30 cellular contexts compared by ENCODE assay signal in genomic region chr3:17833786-17834559, GRCh38.
DNase-seq lines count a peak whose midpoint lies in the region; ATAC-seq, FAIRE-seq and TF ChIP-seq lines count a peak whose summit lies in the region.
"Had no signal": no experiment of that assay in that cellular context is flagged by ENCODE, and none has a peak within 500 bp of the region (broad histone marks: within the 10 kb centered on the region; RNA-seq: fewer than 3 reads in every experiment).

No MANE protein-coding gene starts in this region.

- H2AFZ ChIP-seq in K562 (ENCODE audit: low read depth, low read length): no peak overlapping the region

- 13% methylated on average over 5 of the region's 5 CpGs for WGBS in K562 (ENCODE audit: insufficient coverage, low coverage, missing lambda C conversion rate)

- no peak for TF ChIP-seq RAD21 in Ishikawa (IDR thresholded peaks at IDR 0.05; ENCODE audit: low read depth)
- no peak for TF ChIP-seq RAD21 in K562 (CRISPR knock-in tag; conservative IDR thresholded peaks at IDR 0.05 in 1 of 2, IDR thresholded peaks at IDR 0.05 in 1 of 2)

- H3K27me3 ChIP-seq in K562 (ENCODE audit: control insufficient read depth in 2 of 2, insufficient read depth in 2 of 2, low read length in 2 of 2): peaks cover 5 to 9% of the 10 kb centered on the region in 2 experiments
- H3K27me3 ChIP-seq: BLaER1, MG63, pancreas had no signal

- in situ Hi-C loops in K562 (cut with MboI): loop anchor here (25.0 kb wide), 1 partner anchor 197 kb away; no protein-coding TSS in a partner anchor

- no peak for TF ChIP-seq CTCF in K562 (IDR thresholded peaks at IDR 0.05 in 2 of 3, conservative IDR thresholded peaks at IDR 0.05 in 1 of 3; ENCODE audit: insufficient read depth in 2 of 3, low read depth in 1 of 3, low read length in 3 of 3)

- intact Hi-C loops in K562 (cut with micrococcal nuclease): no loop called here

- TF ChIP-seq POLR2A in H54 (IDR thresholded peaks at IDR 0.05; ENCODE audit: low read depth, low read length) (no peak), K562 (conservative IDR thresholded peaks at IDR 0.05) (no peak)

- H3K36me3 ChIP-seq in K562 (ENCODE audit: control insufficient read depth, insufficient read depth, low read length): no peaks in the 10 kb centered on the region
- H3K36me3 ChIP-seq: BLaER1, MG63, pancreas, thoracic aorta had no signal

- no peak overlapping the region for H3K4me3 ChIP-seq in K562
- H3K4me3 ChIP-seq: BLaER1, MG63, pancreas, thoracic aorta had no signal

- no peaks in the 10 kb centered on the region for H3K4me1 ChIP-seq in K562 (replicated peaks in 1 of 2; ENCODE audit: control insufficient read depth in 2 of 2, insufficient read depth in 2 of 2, low read length in 2 of 2)
- H3K4me1 ChIP-seq: BLaER1, pancreas had no signal

- no peaks in the 10 kb centered on the region for H3K9me1 ChIP-seq in K562 (ENCODE audit: control insufficient read depth, insufficient read depth, low read length)

- no peak overlapping the region for H3K9ac ChIP-seq in K562 (ENCODE audit: insufficient read depth in 1 of 2, low read depth in 2 of 2, low read length in 2 of 2)
- H3K9ac ChIP-seq: BLaER1 had no signal

- no peaks in the 10 kb centered on the region for H4K20me1 ChIP-seq in K562 (replicated peaks; ENCODE audit: control insufficient read depth, insufficient read depth, low read length)
- H4K20me1 ChIP-seq: BLaER1 had no signal

- TF ChIP-seq EP300 in Ishikawa (IDR thresholded peaks at IDR 0.05; ENCODE audit: borderline replicate concordance) (no peak), K562 (IDR thresholded peaks at IDR 0.05; ENCODE audit: low read length) (no peak)

- DNase-seq in H54 (ENCODE audit: insufficient read length, low spot score): peak; percentile 16
- no peak for DNase-seq in K562 (ENCODE audit: extremely low read depth in 1 of 4, low spot score in 3 of 4)
- peak; percentile 83 for DNase-seq in kidney tubule cell (ENCODE audit: low spot score)
- DNase-seq in Ammon's horn (ENCODE audit: low spot score): no peak
- DNase-seq in NCI-H146 treated with DMSO at 0.1 percent for 48 hours (lab: John Stamatoyannopoulos, UW; ENCODE audit: unreplicated experiment): no peak
- no peak for DNase-seq in NCI-H748 treated with DMSO at 0.1 percent for 48 hours (lab: John Stamatoyannopoulos, UW)
- DNase-seq: activated CD4-positive, alpha-beta T cell treated with anti-CD3 and anti-CD28 coated beads for 1 hour; activated CD8-positive, alpha-beta T cell treated with anti-CD3 and anti-CD28 coated beads for 36 hours; amniotic stem cell; DMS153; H9; hippocampal formation; MG63; NCI-H1105; NCI-H1930; NCI-H2171 treated with DMSO at 0.1 percent for 48 hours; NCI-H524 treated with DMSO at 0.1 percent for 48 hours; OCI-M1; pancreas; stimulated activated CD4-positive, alpha-beta T cell treated with anti-CD3 and anti-CD28 coated beads, Interleukin-2, amount 100 ng/mL, for 24 hours; stimulated activated CD8-positive, alpha-beta memory T cell treated with anti-CD3 and anti-CD28 coated beads, Interleukin-4, amount 100 ng/mL, for 48 hours; stimulated activated naive CD8-positive, alpha-beta T cell treated with anti-CD3 and anti-CD28 coated beads, Interleukin-15, amount 100 ng/mL, for 72 hours; T-helper 2 cell had no signal

- no peak overlapping the region for H3K27ac ChIP-seq in K562 (ENCODE audit: extremely low read depth, low read depth, low read length)
- H3K27ac ChIP-seq: BLaER1, pancreas, thoracic aorta had no signal

- ATAC-seq in K562: no peak; the same call in 2 of the 3 replicates
- no peak for ATAC-seq in GM19328 (IDR thresholded peaks at IDR 0.05; ENCODE audit: unreplicated experiment)
- ATAC-seq: activated CD8-positive, alpha-beta T cell treated with anti-CD3 and anti-CD28 coated beads for 36 hours; activated T-helper 17 cell treated with anti-CD3 and anti-CD28 coated beads, Interleukin-2, amount 50 U/mL, for 72 hours; left lobe of liver; pancreas; Right ventricle myocardium inferior; stimulated activated naive CD8-positive, alpha-beta T cell treated with anti-CD3 and anti-CD28 coated beads, Interleukin-15, amount 100 ng/mL, for 72 hours had no signal

- no peak overlapping the region for H3K4me2 ChIP-seq in K562 (ENCODE audit: insufficient read depth, low read length)
- H3K4me2 ChIP-seq: BLaER1 had no signal

- POLR2A ChIA-PET in K562 (lab: Yijun Ruan, JAX): interaction anchor here (0.7 kb wide), 1 partner anchor 20 kb away, joined by 3 read pairs; no protein-coding TSS in a partner anchor

- H3K79me2 ChIP-seq in K562 (ENCODE audit: control insufficient read depth, insufficient read depth, low read length): no peaks in the 10 kb centered on the region

- BruUV-seq in K562 (replicated peaks; lab: Mats Ljungman, UMichigan): no TSS peak

- FAIRE-seq in H54 (lab: Jason Lieb, UNC): peak; percentile 90
- FAIRE-seq in K562 (lab: Jason Lieb, UNC): no peak
- FAIRE-seq: pancreas had no signal

- CTCF ChIA-PET in K562 (lab: Yijun Ruan, JAX; ENCODE audit: low intra/inter-chr PET ratio): no interaction called here

- no peaks in the 10 kb centered on the region for H3K9me3 ChIP-seq in K562 (replicated peaks; ENCODE audit: control insufficient read depth, insufficient read depth, low read depth, low read length)
- H3K9me3 ChIP-seq: BLaER1, MG63, pancreas, thoracic aorta had no signal

TF ChIP-seq in Ishikawa, 13 proteins besides CTCF, POLR2A, EP300 and RAD21:
- TF ChIP-seq TEAD4 (IDR thresholded peaks at IDR 0.05): peak; percentile 40; the same call in 1 of the 2 replicates
- no peak for TF ChIP-seq CEBPB (IDR thresholded peaks at IDR 0.05)
TF ChIP-seq in Ishikawa: peak in this region for 1.

TF ChIP-seq in K562, 482 proteins besides CTCF, POLR2A, EP300 and RAD21:
- TF ChIP-seq RBM25 (IDR thresholded peaks at IDR 0.05; ENCODE audit: low read depth, low read length, severe bottlenecking): peak; percentile 30
- no peak for TF ChIP-seq ZNF76 (CRISPR knock-in tag; IDR thresholded peaks at IDR 0.05; ENCODE audit: borderline replicate concordance)
- no peak for TF ChIP-seq GTF2A2 (tag; IDR thresholded peaks at IDR 0.05)
- TF ChIP-seq BCOR (IDR thresholded peaks at IDR 0.05): no peak
- TF ChIP-seq ZNF121 (CRISPR knock-in tag; conservative IDR thresholded peaks at IDR 0.05): peak; percentile 61
- TF ChIP-seq ZNF12 (CRISPR knock-in tag; IDR thresholded peaks at IDR 0.05): no peak

Comparison
In these comparisons a context has a peak if more than half of its experiments do, and no peak if none do; other contexts are left out.
1. DNase-seq: peak in H54 (single experiment) and kidney tubule cell (single experiment); none in K562 (0 of 4), Ammon's horn (single experiment), NCI-H146 treated with DMSO at 0.1 percent for 48 hours (single experiment) and NCI-H748 treated with DMSO at 0.1 percent for 48 hours (single experiment).